ENCODE assay signal across 8 cellular contexts in genomic region chr1:228488107-228488817, GRCh38. TPM values are rescaled to one million over a fixed set of nuclear protein-coding genes. Genes with fewer than 3 reads are reported as not detected.
DNase-seq lines count a peak whose midpoint lies in the region; ATAC-seq, FAIRE-seq and TF ChIP-seq lines count a peak whose summit lies in the region.

No MANE protein-coding gene starts in this region.

- H3K4me3 ChIP-seq in OCI-LY1 (ENCODE audit: low read depth, low read length, poor library complexity, severe bottlenecking) (peak overlapping the region; percentile 100), endothelial cell of umbilical vein (replicated peaks in 1 of 3; ENCODE audit: insufficient read depth in 1 of 3, low read depth in 1 of 3, low read length in 3 of 3) (peak overlapping the region; percentile 37 to 79 (median 42)), trophoblast cell (ENCODE audit: low read depth, low read length) (peak overlapping the region; percentile 97)

- H3K4me1 ChIP-seq in OCI-LY1 (ENCODE audit: insufficient read depth, low read length, severe bottlenecking) (peaks cover 40% of the 10 kb centered on the region), endothelial cell of umbilical vein (ENCODE audit: control insufficient read depth, extremely low read depth, insufficient read depth, low read length) (no peaks in the 10 kb centered on the region), trophoblast cell (ENCODE audit: control insufficient read depth in 1 of 2, insufficient read depth in 2 of 2, low read length in 2 of 2) (peaks cover 6% of the 10 kb centered on the region in 2 experiments)

- no peaks in the 10 kb centered on the region for H3K9me3 ChIP-seq in OCI-LY1 (ENCODE audit: low read length)
- no peaks in the 10 kb centered on the region for H3K9me3 ChIP-seq in endothelial cell of umbilical vein (replicated peaks; ENCODE audit: control insufficient read depth, insufficient read depth, low read length)
- peaks cover 2% of the 10 kb centered on the region for H3K9me3 ChIP-seq in trophoblast cell (ENCODE audit: insufficient read depth, low read depth, low read length)

- peak overlapping the region; percentile 88 for H3K18ac ChIP-seq in trophoblast cell (ENCODE audit: low read length)

- H4K20me1 ChIP-seq in OCI-LY1 (ENCODE audit: insufficient read depth, low read length): no peaks in the 10 kb centered on the region
- no peaks in the 10 kb centered on the region for H4K20me1 ChIP-seq in endothelial cell of umbilical vein (replicated peaks; ENCODE audit: control insufficient read depth, extremely low read depth, insufficient read depth, low read length)

- H3K9ac ChIP-seq in OCI-LY1 (ENCODE audit: low read length) (peak overlapping the region; percentile 64), endothelial cell of umbilical vein (replicated peaks; ENCODE audit: extremely low read depth, insufficient read depth, low read length) (peak overlapping the region; percentile 5), trophoblast cell (ENCODE audit: low read length) (peak overlapping the region; percentile 95)

- H3K79me1 ChIP-seq in trophoblast cell (ENCODE audit: low read length): peaks cover 10% of the 10 kb centered on the region

- no peak overlapping the region for H3K23ac ChIP-seq in trophoblast cell (ENCODE audit: low read length)

- H3K4me2 ChIP-seq in OCI-LY1 (ENCODE audit: low read length) (peak overlapping the region; percentile 77), endothelial cell of umbilical vein (ENCODE audit: insufficient read depth, low read length) (peak overlapping the region; percentile 27), trophoblast cell (ENCODE audit: low read length) (peak overlapping the region; percentile 75)

- H3K14ac ChIP-seq in trophoblast cell (ENCODE audit: low read length): peak overlapping the region; percentile 36

- H3F3A ChIP-seq in OCI-LY1 (ENCODE audit: insufficient read depth, low read length): no peaks in the 10 kb centered on the region

- no TSS peak for BruUV-seq in endothelial cell of umbilical vein (replicated peaks; lab: Mats Ljungman, UMichigan)

- no peak overlapping the region for H2BK12ac ChIP-seq in trophoblast cell (ENCODE audit: low read length)

- intact Hi-C loops in endothelial cell of umbilical vein (cut with micrococcal nuclease): loop anchor here (5.0 kb wide), 1 partner anchor 321 kb away; the partner anchor contains the start of gene IBA57
- intact Hi-C loops in posterior vena cava (cut with DNase I): loop anchor here in 1 of 2 donors (5.0 kb wide), 1 partner anchor 1604 kb away; no protein-coding TSS in a partner anchor

- FAIRE-seq in endothelial cell of umbilical vein (lab: Jason Lieb, UNC): no peak

- H3K4ac ChIP-seq in trophoblast cell (ENCODE audit: low read depth, low read length): peak overlapping the region; percentile 76

- DNase-seq in endothelial cell of umbilical vein (ENCODE audit: low read depth, low spot score) (no peak), trophoblast cell (no peak), RKO (ENCODE audit: low spot score) (no peak), posterior vena cava (ENCODE audit: low spot score) (no peak), RPMI8226 (no peak)

- POLR2A ChIA-PET in endothelial cell of umbilical vein (lab: Charles Lee): interaction anchor here (1.5 kb wide), 1 partner anchor 31 kb away, joined by 3 read pairs; a partner anchor contains a TSS

- H3K27ac ChIP-seq in OCI-LY1 (ENCODE audit: low read depth, low read length, poor library complexity, severe bottlenecking): peak overlapping the region; percentile 85
- H3K27ac ChIP-seq in endothelial cell of umbilical vein (ENCODE audit: insufficient read depth, low read depth, low read length): no peak overlapping the region
- no peak overlapping the region for H3K27ac ChIP-seq in trophoblast cell (ENCODE audit: low read depth, low read length)

- CTCF ChIA-PET in endothelial cell of umbilical vein (lab: Charles Lee): interaction anchor here (0.6 to 3.9 kb wide), 5 partner anchors 16 to 92 kb away, joined by 3 to 36 read pairs (median 3); a partner anchor contains a TSS

- WGBS in trophoblast cell (ENCODE audit: extremely low coverage, insufficient coverage, insufficient read length): no CpG with 5 or more reads among the region's 18 CpGs

- H4K91ac ChIP-seq in trophoblast cell (ENCODE audit: low read depth, low read length): peak overlapping the region; percentile 97

- ATAC-seq in GM18909 (IDR thresholded peaks at IDR 0.05; ENCODE audit: poor library complexity, unreplicated experiment) (peak; percentile 6), GM21528 (IDR thresholded peaks at IDR 0.05; ENCODE audit: low FRiP score, unreplicated experiment) (no peak)

- H2AFZ ChIP-seq in OCI-LY1 (ENCODE audit: low read length): no peak overlapping the region
- H2AFZ ChIP-seq in endothelial cell of umbilical vein (ENCODE audit: low read depth, low read length): no peak overlapping the region
- no peak overlapping the region for H2AFZ ChIP-seq in trophoblast cell (ENCODE audit: insufficient read depth, low read length, poor library complexity)

- peak overlapping the region; percentile 77 for H4K8ac ChIP-seq in trophoblast cell (ENCODE audit: low read depth, low read length)

- H3K27me3 ChIP-seq in OCI-LY1 (ENCODE audit: insufficient read depth, low read length): no peaks in the 10 kb centered on the region
- no peaks in the 10 kb centered on the region for H3K27me3 ChIP-seq in endothelial cell of umbilical vein (ENCODE audit: control insufficient read depth in 2 of 2, insufficient read depth in 2 of 2, low read length in 2 of 2)
- no peaks in the 10 kb centered on the region for H3K27me3 ChIP-seq in trophoblast cell (ENCODE audit: insufficient read depth, low read length)

- H2BK5ac ChIP-seq in trophoblast cell (ENCODE audit: low read depth, low read length, poor library complexity): no peak overlapping the region

- H2AK5ac ChIP-seq in trophoblast cell (ENCODE audit: low read length): peak overlapping the region; percentile 59

- H3K36me3 ChIP-seq in OCI-LY1 (ENCODE audit: insufficient read depth, low read length) (peaks cover 19% of the 10 kb centered on the region), endothelial cell of umbilical vein (ENCODE audit: control insufficient read depth in 2 of 2, extremely low read depth in 1 of 2, insufficient read depth in 2 of 2, low read length in 2 of 2) (peaks cover 0 to 18% of the 10 kb centered on the region in 2 experiments), trophoblast cell (ENCODE audit: control insufficient read depth in 1 of 2, insufficient read depth in 2 of 2, low read length in 2 of 2) (peaks cover 22 to 23% of the 10 kb centered on the region in 2 experiments)

- H2BK120ac ChIP-seq in trophoblast cell (ENCODE audit: insufficient read depth, low read length, poor library complexity): no peak overlapping the region

- dilution Hi-C loops in endothelial cell of umbilical vein (cut with MboI; ENCODE audit: extremely low pct_ligation_motif_present, low sequenced_read_pairs): no loop called here

- H3K9me1 ChIP-seq in endothelial cell of umbilical vein (replicated peaks; ENCODE audit: control insufficient read depth, extremely low read depth, insufficient read depth, low read length): no peaks in the 10 kb centered on the region

- no peak for TF ChIP-seq POLR2A in endothelial cell of umbilical vein (IDR thresholded peaks at IDR 0.05; ENCODE audit: low read depth, low read length)

- H3K79me2 ChIP-seq in OCI-LY1 (ENCODE audit: insufficient read depth, low read length): no peaks in the 10 kb centered on the region
- no peaks in the 10 kb centered on the region for H3K79me2 ChIP-seq in endothelial cell of umbilical vein (ENCODE audit: control insufficient read depth, insufficient read depth, low read length)
- H3K79me2 ChIP-seq in trophoblast cell (ENCODE audit: control insufficient read depth, insufficient read depth, low read length, poor library complexity): peaks cover 14% of the 10 kb centered on the region

- peak overlapping the region; percentile 34 for H4K12ac ChIP-seq in trophoblast cell (ENCODE audit: low read depth, low read length)

- TF ChIP-seq CTCF in OCI-LY1 (IDR thresholded peaks at IDR 0.05; ENCODE audit: low read length): no peak
- TF ChIP-seq CTCF in endothelial cell of umbilical vein (IDR thresholded peaks at IDR 0.05; ENCODE audit: extremely low read depth in 1 of 2, insufficient read depth in 1 of 2, low read depth in 1 of 2, low read length in 2 of 2): no peak

- no peaks in the 10 kb centered on the region for H3K9me2 ChIP-seq in OCI-LY1 (ENCODE audit: low read depth, low read length)

TF ChIP-seq in endothelial cell of umbilical vein, 7 proteins besides CTCF, POLR2A, EP300 and RAD21:
- TF ChIP-seq POLR2AphosphoS5 (IDR thresholded peaks at IDR 0.05; ENCODE audit: insufficient read depth, low read depth, low read length) (no peak), GATA2 (IDR thresholded peaks at IDR 0.05; ENCODE audit: insufficient read depth, insufficient read length, low read depth, low read length) (no peak), MYC (IDR thresholded peaks at IDR 0.05; ENCODE audit: low read depth, low read length) (no peak), EZH2 (IDR thresholded peaks at IDR 0.05; ENCODE audit: borderline replicate concordance, low read depth, low read length, severe bottlenecking) (no peak), MAX (IDR thresholded peaks at IDR 0.05; ENCODE audit: insufficient read depth, insufficient read length) (no peak), FOS (IDR thresholded peaks at IDR 0.05; ENCODE audit: borderline replicate concordance, insufficient read depth, low read length) (no peak), JUN (IDR thresholded peaks at IDR 0.05; ENCODE audit: borderline replicate concordance, insufficient read depth, insufficient read length, low read depth) (no peak)

RNA-seq across cellular contexts. Expression of gene RNF187, which starts 1.1 kb away (rescaled TPM):
- total RNA-seq in endothelial cell of umbilical vein (86.4 and 87.1 TPM in 2 replicates), posterior vena cava (10 to 100 TPM; 61.6 to 64.3 TPM)
- polyA plus RNA-seq in endothelial cell of umbilical vein: 48.0 and 48.7 TPM in 2 replicates
- 42.8 and 50.9 TPM in 2 replicates for polyA plus RNA-seq in endothelial cell of umbilical vein (2011; cell fraction: cytosol; rRNA removed)
- 15.7 and 19.5 TPM in 2 replicates for polyA plus RNA-seq in endothelial cell of umbilical vein (2011; cell fraction: nucleus; rRNA removed)
- polyA plus RNA-seq in endothelial cell of umbilical vein (2012): 60.7 and 77.6 TPM in 2 replicates
- 36.6 and 52.6 TPM in 2 replicates for polyA minus RNA-seq in endothelial cell of umbilical vein
- 47.9 TPM for polyA minus RNA-seq in endothelial cell of umbilical vein (2011; cell fraction: cytosol; rRNA and poly(A)+ RNA removed)
- 4.3 and 6.1 TPM in 2 replicates for polyA minus RNA-seq in endothelial cell of umbilical vein (2011; cell fraction: nucleus; rRNA and poly(A)+ RNA removed)
- 44.8 and 45.0 TPM in 2 replicates for polyA plus RNA-seq in trophoblast cell (2013)

Comparison
In these comparisons a context has a peak if more than half of its experiments do, and no peak if none do; other contexts are left out.
1. H3K4me2 ChIP-seq: peak in every context shown above with its lines; median percentile 77 in OCI-LY1; 75 in trophoblast cell; 27 in endothelial cell of umbilical vein.
2. H3K4me3 ChIP-seq: peak in every context shown above with its lines; median percentile 100 in OCI-LY1; 97 in trophoblast cell; 42 in endothelial cell of umbilical vein.
3. H3K9ac ChIP-seq: peak in every context shown above with its lines; median percentile 95 in trophoblast cell; 64 in OCI-LY1; 5 in endothelial cell of umbilical vein.